Comparison of ENCODE assay signal across 14 cellular contexts in genomic region chr20:32686530-32687179, GRCh38. TPM values are rescaled to one million over a fixed set of nuclear protein-coding genes. Genes with fewer than 3 reads are reported as not detected.
A peak's percentile ranks its signal among the peaks of the same experiment; 100 is the strongest.
DNase-seq lines count a peak whose midpoint lies in the region; ATAC-seq, FAIRE-seq and TF ChIP-seq lines count a peak whose summit lies in the region.
"Had no signal": no experiment of that assay in that cellular context is flagged by ENCODE, and none has a peak within 500 bp of the region (broad histone marks: within the 10 kb centered on the region; RNA-seq: fewer than 3 reads in every experiment).

No MANE protein-coding gene starts in this region.

- H3K27ac ChIP-seq in AG04450 (ENCODE audit: low read depth, low read length) (peak overlapping the region; percentile 3), GM23338 (ENCODE audit: low read depth) (0 out of 2 replicates have a peak overlapping the region, but pooled peaks have one; percentile 88), K562 (ENCODE audit: extremely low read depth, low read depth, low read length) (peak overlapping the region; percentile 77; the same call in 1 of the 3 replicates)

- CTCF ChIA-PET in AG04450 (lab: Charles Lee) (interaction anchor here (0.6 kb wide), 1 partner anchor 92 kb away, joined by 3 read pairs; no protein-coding TSS in a partner anchor), K562 (lab: Yijun Ruan, JAX; ENCODE audit: low intra/inter-chr PET ratio) (no interaction called here), MCF 10A (lab: Yijun Ruan, JAX) (interaction anchor here (0.7 to 1.7 kb wide), 3 partner anchors 65 to 870 kb away, joined by 3 to 4 read pairs (median 3); no protein-coding TSS in a partner anchor)

- in situ Hi-C loops in K562 (cut with MboI) = no loop called here

- no peaks in the 10 kb centered on the region for H3K36me3 Mint-ChIP-seq in GM23338 (ENCODE audit: low read depth)
- no peaks in the 10 kb centered on the region for H3K36me3 Mint-ChIP-seq in mesothelial cell of epicardium
- H3K36me3 Mint-ChIP-seq in MCF 10A (ENCODE audit: insufficient read depth, unreplicated experiment) = no peaks in the 10 kb centered on the region
- no peaks in the 10 kb centered on the region for H3K36me3 Mint-ChIP-seq in activated T-helper 1 cell treated with anti-CD3 and anti-CD28 coated beads, Interleukin-12 subunit alpha, Interleukin-12 subunit beta, Interleukin-2, Interleukin-4 antibody, amounts not matched to agents 30 ng/mL and 10 ng/mL and 1 ng/mL, durations not matched to agents 14 hours and 24 hours and 36 hours (ENCODE audit: low read depth)

- intact Hi-C loops in K562 (cut with micrococcal nuclease) = no loop called here
- intact Hi-C loops in MCF 10A (cut with micrococcal nuclease) = no loop called here
- intact Hi-C loops in activated T-helper 1 cell treated with anti-CD3 and anti-CD28 coated beads, Interleukin-12 subunit alpha, Interleukin-12 subunit beta, Interleukin-2, Interleukin-4 antibody, amounts not matched to agents 30 ng/mL and 10 ng/mL and 1 ng/mL, durations not matched to agents 14 hours and 24 hours and 36 hours (cut with micrococcal nuclease) = no loop called here

- H3K4me1 Mint-ChIP-seq in GM23338 (peaks cover 20% of the 10 kb centered on the region), mesothelial cell of epicardium (peaks cover 22% of the 10 kb centered on the region), MCF 10A (ENCODE audit: insufficient read depth, unreplicated experiment) (peaks cover 2% of the 10 kb centered on the region)
- peaks cover 8% of the 10 kb centered on the region for H3K4me1 Mint-ChIP-seq in activated T-helper 1 cell treated with anti-CD3 and anti-CD28 coated beads, Interleukin-12 subunit alpha, Interleukin-12 subunit beta, Interleukin-2, Interleukin-4 antibody, amounts not matched to agents 30 ng/mL and 10 ng/mL and 1 ng/mL, durations not matched to agents 14 hours and 24 hours and 36 hours (ENCODE audit: low read depth)

- H3K4me2 ChIP-seq in GM23338 (no peak overlapping the region), K562 (ENCODE audit: insufficient read depth, low read length) (no peak overlapping the region)

- TF ChIP-seq CTCF in AG04450 (IDR thresholded peaks at IDR 0.05; ENCODE audit: low read depth, low read length) (no peak), GM23338 (conservative IDR thresholded peaks at IDR 0.05; ENCODE audit: low read depth in 2 of 2) (no peak), K562 (IDR thresholded peaks at IDR 0.05 in 2 of 3, conservative IDR thresholded peaks at IDR 0.05 in 1 of 3; ENCODE audit: insufficient read depth in 2 of 3, low read depth in 1 of 3, low read length in 3 of 3) (no peak), mesothelial cell of epicardium (IDR thresholded peaks at IDR 0.05; ENCODE audit: unreplicated experiment) (no peak), MCF 10A (IDR thresholded peaks at IDR 0.05; ENCODE audit: unreplicated experiment) (no peak), omental fat pad (IDR thresholded peaks at IDR 0.05) (no peak)

- no peaks in the 10 kb centered on the region; the same call in 2 of the 3 replicates for H3K9me3 Mint-ChIP-seq in GM23338
- H3K9me3 Mint-ChIP-seq in mesothelial cell of epicardium = no peaks in the 10 kb centered on the region
- H3K9me3 Mint-ChIP-seq in MCF 10A (ENCODE audit: unreplicated experiment) = no peaks in the 10 kb centered on the region
- H3K9me3 Mint-ChIP-seq in activated T-helper 1 cell treated with anti-CD3 and anti-CD28 coated beads, Interleukin-12 subunit alpha, Interleukin-12 subunit beta, Interleukin-2, Interleukin-4 antibody, amounts not matched to agents 30 ng/mL and 10 ng/mL and 1 ng/mL, durations not matched to agents 14 hours and 24 hours and 36 hours = no peaks in the 10 kb centered on the region
- H3K9me3 Mint-ChIP-seq: CD8-positive, alpha-beta memory T cell; H9 had no signal

- POLR2A ChIA-PET in AG04450 (lab: Yijun Ruan, JAX) (interaction anchor here (0.7 kb wide), 1 partner anchor 19 kb away, joined by 6 read pairs; no protein-coding TSS in a partner anchor), K562 (lab: Yijun Ruan, JAX) (interaction anchor here (1.0 kb wide), 1 partner anchor 12 kb away, joined by 6 read pairs; no protein-coding TSS in a partner anchor), MCF 10A (lab: Yijun Ruan, JAX) (interaction anchor here (1.1 kb wide), 1 partner anchor 77 kb away, joined by 3 read pairs; no protein-coding TSS in a partner anchor)

- ATAC-seq in GM23338 (no peak), K562 (no peak), HG03139 (IDR thresholded peaks at IDR 0.05; ENCODE audit: unreplicated experiment) (no peak), omental fat pad (ENCODE audit: low FRiP score) (no peak)

- 95% methylated on average over 10 of the region's 10 CpGs for WGBS in K562 (ENCODE audit: insufficient coverage, low coverage, missing lambda C conversion rate)

- H3K9me3 ChIP-seq in AG04450 (ENCODE audit: control insufficient read depth, insufficient read depth, low read length) (no peaks in the 10 kb centered on the region), K562 (replicated peaks; ENCODE audit: control insufficient read depth, insufficient read depth, low read depth, low read length) (no peaks in the 10 kb centered on the region)

- H3K4me3 Mint-ChIP-seq in GM23338 = no peak overlapping the region
- no peak overlapping the region for H3K4me3 Mint-ChIP-seq in mesothelial cell of epicardium
- H3K4me3 Mint-ChIP-seq in MCF 10A (ENCODE audit: unreplicated experiment) = no peak overlapping the region
- H3K4me3 Mint-ChIP-seq in activated T-helper 1 cell treated with anti-CD3 and anti-CD28 coated beads, Interleukin-12 subunit alpha, Interleukin-12 subunit beta, Interleukin-2, Interleukin-4 antibody, amounts not matched to agents 30 ng/mL and 10 ng/mL and 1 ng/mL, durations not matched to agents 14 hours and 24 hours and 36 hours = no peak overlapping the region
- H3K4me3 Mint-ChIP-seq: CD8-positive, alpha-beta memory T cell; H9 had no signal

- TF ChIP-seq POLR2A in K562 (conservative IDR thresholded peaks at IDR 0.05) = no peak

- H3K36me3 ChIP-seq in GM23338 (ENCODE audit: insufficient read depth) (no peaks in the 10 kb centered on the region; the same call in 1 of the 2 replicates), K562 (ENCODE audit: control insufficient read depth, insufficient read depth, low read length) (no peaks in the 10 kb centered on the region)

- no peak for DNase-seq in AG04450 (ENCODE audit: low read depth, low spot score)
- DNase-seq in GM23338 (ENCODE audit: low spot score) = no peak
- DNase-seq in K562 (ENCODE audit: extremely low read depth in 1 of 4, low spot score in 3 of 4) = no peak
- no peak for DNase-seq in mesothelial cell of epicardium (ENCODE audit: low spot score in 2 of 2, unreplicated experiment in 2 of 2)
- no peak for DNase-seq in MCF 10A (ENCODE audit: unreplicated experiment)
- no peak for DNase-seq in omental fat pad (ENCODE audit: low spot score)
- no peak for DNase-seq in activated T-helper 1 cell treated with anti-CD3 and anti-CD28 coated beads, Interleukin-12 subunit alpha, Interleukin-12 subunit beta, Interleukin-2, Interleukin-4 antibody, amounts not matched to agents 30 ng/mL and 10 ng/mL and 1 ng/mL, durations not matched to agents 14 hours and 24 hours and 36 hours (ENCODE audit: low spot score)
- DNase-seq: CD8-positive, alpha-beta memory T cell; H9 had no signal

- H3K79me2 ChIP-seq in GM23338 (replicated peaks; ENCODE audit: insufficient read depth) (0 out of 2 replicates have a peak, but pooled peaks cover 3% of the 10 kb centered on the region), K562 (ENCODE audit: control insufficient read depth, insufficient read depth, low read length) (no peaks in the 10 kb centered on the region)

- peaks cover 12% of the 10 kb centered on the region for H3K27me3 Mint-ChIP-seq in GM23338 (ENCODE audit: insufficient read depth, low read depth, poor library complexity)
- no peaks in the 10 kb centered on the region for H3K27me3 Mint-ChIP-seq in mesothelial cell of epicardium (ENCODE audit: low read depth)
- H3K27me3 Mint-ChIP-seq in MCF 10A (ENCODE audit: insufficient read depth, unreplicated experiment) = no peaks in the 10 kb centered on the region
- H3K27me3 Mint-ChIP-seq in activated T-helper 1 cell treated with anti-CD3 and anti-CD28 coated beads, Interleukin-12 subunit alpha, Interleukin-12 subunit beta, Interleukin-2, Interleukin-4 antibody, amounts not matched to agents 30 ng/mL and 10 ng/mL and 1 ng/mL, durations not matched to agents 14 hours and 24 hours and 36 hours (ENCODE audit: insufficient read depth) = no peaks in the 10 kb centered on the region
- H3K27me3 Mint-ChIP-seq: CD8-positive, alpha-beta memory T cell had no signal

- no peak for FAIRE-seq in K562 (lab: Jason Lieb, UNC)
- FAIRE-seq: A204.1, GM19239, HTR-8/SVneo had no signal

- H3K9me2 ChIP-seq in GM23338 (ENCODE audit: insufficient read depth) = no peaks in the 10 kb centered on the region

- no peak overlapping the region for H3K9ac ChIP-seq in K562 (ENCODE audit: insufficient read depth in 1 of 2, low read depth in 2 of 2, low read length in 2 of 2)
- H3K9ac ChIP-seq: GM23248 had no signal

- H3K27me3 ChIP-seq in AG04450 (ENCODE audit: control insufficient read depth, insufficient read depth, low read length) (no peaks in the 10 kb centered on the region), GM23338 (ENCODE audit: insufficient read depth) (no peaks in the 10 kb centered on the region), K562 (ENCODE audit: control insufficient read depth in 2 of 2, insufficient read depth in 2 of 2, low read length in 2 of 2) (no peaks in the 10 kb centered on the region)

- H3K4me1 ChIP-seq in GM23338 (ENCODE audit: insufficient read depth) (peaks cover 10% of the 10 kb centered on the region), K562 (replicated peaks in 1 of 2; ENCODE audit: control insufficient read depth in 2 of 2, insufficient read depth in 2 of 2, low read length in 2 of 2) (peaks cover 21 to 25% of the 10 kb centered on the region in 2 experiments)

- no peak for TF ChIP-seq EP300 in K562 (IDR thresholded peaks at IDR 0.05; ENCODE audit: low read length)

- TF ChIP-seq RAD21 in K562 (CRISPR knock-in tag; conservative IDR thresholded peaks at IDR 0.05 in 1 of 2, IDR thresholded peaks at IDR 0.05 in 1 of 2) = no peak

- H2AFZ ChIP-seq in GM23338 (no peak overlapping the region), K562 (ENCODE audit: low read depth, low read length) (no peak overlapping the region)

- peaks cover 37% of the 10 kb centered on the region for H3F3A ChIP-seq in GM23338 (replicated peaks; ENCODE audit: low read depth)

- BruUV-seq in K562 (replicated peaks; lab: Mats Ljungman, UMichigan) = no TSS peak
- no TSS peak for BruUV-seq in MCF 10A (replicated peaks; lab: Mats Ljungman, UMichigan)

- no peaks in the 10 kb centered on the region for H3K9me1 ChIP-seq in K562 (ENCODE audit: control insufficient read depth, insufficient read depth, low read length)

- H3K4me3 ChIP-seq in AG04450 (ENCODE audit: low read depth, low read length) (no peak overlapping the region), GM23338 (no peak overlapping the region), K562 (no peak overlapping the region)
- H3K4me3 ChIP-seq: GM23248 had no signal

- H3K27ac Mint-ChIP-seq in GM23338 (no peak overlapping the region), mesothelial cell of epicardium (peak overlapping the region; percentile 96), MCF 10A (ENCODE audit: low read depth, unreplicated experiment) (no peak overlapping the region)
- H3K27ac Mint-ChIP-seq in activated T-helper 1 cell treated with anti-CD3 and anti-CD28 coated beads, Interleukin-12 subunit alpha, Interleukin-12 subunit beta, Interleukin-2, Interleukin-4 antibody, amounts not matched to agents 30 ng/mL and 10 ng/mL and 1 ng/mL, durations not matched to agents 14 hours and 24 hours and 36 hours = no peak overlapping the region

- H4K20me1 ChIP-seq in GM23338 (replicated peaks; ENCODE audit: insufficient read depth) (no peaks in the 10 kb centered on the region; the same call in 1 of the 2 replicates), K562 (replicated peaks; ENCODE audit: control insufficient read depth, insufficient read depth, low read length) (no peaks in the 10 kb centered on the region)

RNA-seq across cellular contexts. Expression of gene C20orf203, which starts 12.9 kb away (rescaled TPM):
- polyA plus RNA-seq in AG04450 (2011; rRNA removed) (not detected in 2 replicates), GM23338 (2016; fragmentation: Nextera tagmentation; extraction: Ambion mirVana) (0.03 and 0.11 TPM in 2 replicates), K562 (2011; rRNA removed) (0.52 and 1.5 TPM in 2 replicates), K562 (2014; fragmentation: Illumina TruSeq; extraction: Trizol) (0.58 and 0.68 TPM in 2 replicates), K562 (2014; fragmentation: Nextera tagmentation; extraction: Ambion mirVana) (under 1 TPM; 0.56 to 0.69 TPM), K562 (2014; rRNA removed) (2.0 and 2.3 TPM in 2 replicates)
- 0.04 TPM in 1 of 2 replicates, not detected in the other for polyA minus RNA-seq in AG04450 (2011; rRNA and poly(A)+ RNA removed)
- 0.08 TPM in 1 of 2 replicates, not detected in the other for total RNA-seq in GM23338 (2014; rRNA removed; shearing (Covaris generic))
- 15.7 and 23.6 TPM in 2 replicates for total RNA-seq in K562 (2011; cell fraction: chromatin; rRNA removed; ENCODE audit: low replicate concordance)
- total RNA-seq in K562 (2011; cell fraction: nucleolus; rRNA removed) = 8.0 and 10.7 TPM in 2 replicates
- total RNA-seq in K562 (2011; cell fraction: nucleoplasm; rRNA removed) = 19.4 and 25.1 TPM in 2 replicates
- total RNA-seq in K562 (2014; rRNA removed) (0.68 and 0.78 TPM in 2 replicates), K562 (2014; rRNA removed; fragmentation: Illumina TruSeq; extraction: Trizol) (0.48 and 0.62 TPM in 2 replicates), K562 (2015; rRNA removed; fragmentation: Illumina TruSeq; extraction: Trizol) (0.57 and 0.58 TPM in 2 replicates), K562 (2021) (2.0 and 2.4 TPM in 2 replicates), mesothelial cell of epicardium (0.98 to 1.6 TPM (median 1.2 TPM) in 3 replicates), MCF 10A (2022) (not detected in 2 replicates), omental fat pad (under 1 TPM in 2 of 4 donors, not detected in 2; 0.09 to 0.47 TPM)
- polyA plus RNA-seq in K562 (2011; cell fraction: cytosol; rRNA removed) = 0.60 and 1.3 TPM in 2 replicates
- polyA plus RNA-seq in K562 (2011; cell fraction: nucleus; rRNA removed) = 3.0 and 4.6 TPM in 2 replicates
- polyA plus RNA-seq in K562 (2012) = 0.73 and 1.5 TPM in 2 replicates
- polyA minus RNA-seq in K562 (2011; rRNA and poly(A)+ RNA removed) = 0.21 and 0.72 TPM in 2 replicates
- 0.64 TPM in 1 of 2 replicates, not detected in the other for polyA minus RNA-seq in K562 (2011; cell fraction: cytosol; rRNA and poly(A)+ RNA removed)
- 0.81 and 4.7 TPM in 2 replicates for polyA minus RNA-seq in K562 (2011; cell fraction: nucleus; rRNA and poly(A)+ RNA removed)
- not detected in 2 replicates for total RNA-seq in activated T-helper 1 cell treated with anti-CD3 and anti-CD28 coated beads, Interleukin-12 subunit alpha, Interleukin-12 subunit beta, Interleukin-2, Interleukin-4 antibody, amounts not matched to agents 30 ng/mL and 10 ng/mL and 1 ng/mL, durations not matched to agents 14 hours and 24 hours and 36 hours
- total RNA-seq: CD8-positive, alpha-beta memory T cell; GM23248 had no signal
- polyA plus RNA-seq: CD8-positive, alpha-beta memory T cell; GM23248 had no signal

RNA-seq across cellular contexts. Expression of gene COMMD7, which starts 56.6 kb away (rescaled TPM):
- 84.8 and 88.1 TPM in 2 replicates for polyA plus RNA-seq in AG04450 (2011; rRNA removed)
- 24.8 and 29.1 TPM in 2 replicates for polyA minus RNA-seq in AG04450 (2011; rRNA and poly(A)+ RNA removed)
- 84.7 and 86.4 TPM in 2 replicates for total RNA-seq in GM23338 (2014; rRNA removed; shearing (Covaris generic))
- polyA plus RNA-seq in GM23338 (2016; fragmentation: Nextera tagmentation; extraction: Ambion mirVana) = 67.3 and 70.4 TPM in 2 replicates
- 20.0 and 25.5 TPM in 2 replicates for total RNA-seq in K562 (2011; cell fraction: chromatin; rRNA removed; ENCODE audit: low replicate concordance)
- 14.6 and 19.0 TPM in 2 replicates for total RNA-seq in K562 (2011; cell fraction: nucleolus; rRNA removed)
- total RNA-seq in K562 (2011; cell fraction: nucleoplasm; rRNA removed) = 18.1 and 26.9 TPM in 2 replicates
- 24.5 and 27.4 TPM in 2 replicates for total RNA-seq in K562 (2014; rRNA removed)
- total RNA-seq in K562 (2014; rRNA removed; fragmentation: Illumina TruSeq; extraction: Trizol) = 33.3 and 34.7 TPM in 2 replicates
- total RNA-seq in K562 (2015; rRNA removed; fragmentation: Illumina TruSeq; extraction: Trizol) = 33.1 and 34.4 TPM in 2 replicates
- total RNA-seq in K562 (2021) = 39.8 and 41.5 TPM in 2 replicates
- polyA plus RNA-seq in K562 (2011; rRNA removed) = 62.8 and 71.5 TPM in 2 replicates
- polyA plus RNA-seq in K562 (2011; cell fraction: cytosol; rRNA removed) = 47.9 and 63.7 TPM in 2 replicates
- polyA plus RNA-seq in K562 (2011; cell fraction: nucleus; rRNA removed) = 31.9 and 51.6 TPM in 2 replicates
- 52.0 and 91.9 TPM in 2 replicates for polyA plus RNA-seq in K562 (2012)
- 58.2 and 69.1 TPM in 2 replicates for polyA plus RNA-seq in K562 (2014; fragmentation: Illumina TruSeq; extraction: Trizol)
- polyA plus RNA-seq in K562 (2014; fragmentation: Nextera tagmentation; extraction: Ambion mirVana) = 10 to 100 TPM; 11.9 to 17.0 TPM
- 44.5 and 49.7 TPM in 2 replicates for polyA plus RNA-seq in K562 (2014; rRNA removed)
- 21.4 and 30.4 TPM in 2 replicates for polyA minus RNA-seq in K562 (2011; rRNA and poly(A)+ RNA removed)
- polyA minus RNA-seq in K562 (2011; cell fraction: cytosol; rRNA and poly(A)+ RNA removed) = 16.0 and 16.4 TPM in 2 replicates
- polyA minus RNA-seq in K562 (2011; cell fraction: nucleus; rRNA and poly(A)+ RNA removed) = 4.0 and 8.4 TPM in 2 replicates
- 36.3 to 40.8 TPM (median 39.2 TPM) in 3 replicates for total RNA-seq in mesothelial cell of epicardium
- total RNA-seq in MCF 10A (2022) = 24.1 and 28.3 TPM in 2 replicates
- total RNA-seq in omental fat pad = 10 to 100 TPM; 19.3 to 20.6 (median 19.8) TPM
- 41.3 and 43.0 TPM in 2 replicates for total RNA-seq in activated T-helper 1 cell treated with anti-CD3 and anti-CD28 coated beads, Interleukin-12 subunit alpha, Interleukin-12 subunit beta, Interleukin-2, Interleukin-4 antibody, amounts not matched to agents 30 ng/mL and 10 ng/mL and 1 ng/mL, durations not matched to agents 14 hours and 24 hours and 36 hours

Comparison
In these comparisons a context has a peak if more than half of its experiments do, and no peak if none do; other contexts are left out.
1. H3K27ac ChIP-seq: peak in every context shown above with its lines; median percentile 88 in GM23338; 77 in K562; 3 in AG04450.